2 cellular contexts compared by ENCODE assay signal in the genomic region with DNA sequence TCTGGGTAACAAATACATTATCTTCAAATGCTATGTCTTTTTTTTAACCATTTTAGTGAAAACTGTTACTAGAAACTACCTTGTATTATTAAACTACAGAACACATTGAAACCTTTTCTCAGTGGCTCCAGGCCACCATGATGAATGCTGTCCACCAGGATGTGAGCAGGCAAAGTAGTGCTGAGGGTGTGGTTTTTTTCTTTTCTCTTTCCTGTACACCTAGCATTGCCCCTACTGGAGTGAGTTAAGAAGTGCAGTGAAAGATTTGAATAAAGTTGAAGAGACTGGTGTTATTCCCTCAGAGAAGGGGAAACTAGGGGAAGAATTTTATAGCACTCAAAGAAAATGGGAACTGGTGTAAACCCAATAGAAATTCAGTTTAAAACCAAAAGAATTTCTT.
TF ChIP-seq lines count a peak whose summit lies in the region.

No MANE protein-coding gene starts in this region.

TF ChIP-seq in IMR-90, 13 proteins besides CTCF, POLR2A, EP300 and RAD21 (continued from another document):
- no peak for TF ChIP-seq USF2 (IDR thresholded peaks at IDR 0.05; ENCODE audit: low read depth, low read length)
- TF ChIP-seq ELK1 (IDR thresholded peaks at IDR 0.05; ENCODE audit: borderline replicate concordance, low read depth, low read length): no peak
- TF ChIP-seq CHD1 (IDR thresholded peaks at IDR 0.05; ENCODE audit: low read depth, low read length): no peak
- TF ChIP-seq FOS (IDR thresholded peaks at IDR 0.05; ENCODE audit: low read depth, low read length): no peak
- TF ChIP-seq RCOR1 (IDR thresholded peaks at IDR 0.05; ENCODE audit: insufficient replicate concordance, low read length): no peak
- TF ChIP-seq NFE2L2 (IDR thresholded peaks at IDR 0.05; ENCODE audit: low read depth, low read length): no peak
- no peak for TF ChIP-seq SMC3 (IDR thresholded peaks at IDR 0.05; ENCODE audit: low read depth, low read length)

TF ChIP-seq in K562, 482 proteins besides CTCF, POLR2A, EP300 and RAD21 (continued from another document and continues in another):
- TF ChIP-seq, protein P1, sequence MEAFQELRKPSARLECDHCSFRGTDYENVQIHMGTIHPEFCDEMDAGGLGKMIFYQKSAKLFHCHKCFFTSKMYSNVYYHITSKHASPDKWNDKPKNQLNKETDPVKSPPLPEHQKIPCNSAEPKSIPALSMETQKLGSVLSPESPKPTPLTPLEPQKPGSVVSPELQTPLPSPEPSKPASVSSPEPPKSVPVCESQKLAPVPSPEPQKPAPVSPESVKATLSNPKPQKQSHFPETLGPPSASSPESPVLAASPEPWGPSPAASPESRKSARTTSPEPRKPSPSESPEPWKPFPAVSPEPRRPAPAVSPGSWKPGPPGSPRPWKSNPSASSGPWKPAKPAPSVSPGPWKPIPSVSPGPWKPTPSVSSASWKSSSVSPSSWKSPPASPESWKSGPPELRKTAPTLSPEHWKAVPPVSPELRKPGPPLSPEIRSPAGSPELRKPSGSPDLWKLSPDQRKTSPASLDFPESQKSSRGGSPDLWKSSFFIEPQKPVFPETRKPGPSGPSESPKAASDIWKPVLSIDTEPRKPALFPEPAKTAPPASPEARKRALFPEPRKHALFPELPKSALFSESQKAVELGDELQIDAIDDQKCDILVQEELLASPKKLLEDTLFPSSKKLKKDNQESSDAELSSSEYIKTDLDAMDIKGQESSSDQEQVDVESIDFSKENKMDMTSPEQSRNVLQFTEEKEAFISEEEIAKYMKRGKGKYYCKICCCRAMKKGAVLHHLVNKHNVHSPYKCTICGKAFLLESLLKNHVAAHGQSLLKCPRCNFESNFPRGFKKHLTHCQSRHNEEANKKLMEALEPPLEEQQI (IDR thresholded peaks at IDR 0.05): no peak
- TF ChIP-seq SRSF9 (IDR thresholded peaks at IDR 0.05; ENCODE audit: borderline replicate concordance, low read depth, low read length): no peak
- peak; percentile 72 for TF ChIP-seq ZNF316 (IDR thresholded peaks at IDR 0.05)
- TF ChIP-seq EHMT2 (IDR thresholded peaks at IDR 0.05): peak; percentile 27; the same call in 1 of the 2 replicates
- no peak for TF ChIP-seq ZNF584 (CRISPR knock-in tag; IDR thresholded peaks at IDR 0.05; ENCODE audit: low read depth)
- TF ChIP-seq BCL6 (CRISPR knock-in tag; IDR thresholded peaks at IDR 0.05): no peak
- TF ChIP-seq, protein P2, sequence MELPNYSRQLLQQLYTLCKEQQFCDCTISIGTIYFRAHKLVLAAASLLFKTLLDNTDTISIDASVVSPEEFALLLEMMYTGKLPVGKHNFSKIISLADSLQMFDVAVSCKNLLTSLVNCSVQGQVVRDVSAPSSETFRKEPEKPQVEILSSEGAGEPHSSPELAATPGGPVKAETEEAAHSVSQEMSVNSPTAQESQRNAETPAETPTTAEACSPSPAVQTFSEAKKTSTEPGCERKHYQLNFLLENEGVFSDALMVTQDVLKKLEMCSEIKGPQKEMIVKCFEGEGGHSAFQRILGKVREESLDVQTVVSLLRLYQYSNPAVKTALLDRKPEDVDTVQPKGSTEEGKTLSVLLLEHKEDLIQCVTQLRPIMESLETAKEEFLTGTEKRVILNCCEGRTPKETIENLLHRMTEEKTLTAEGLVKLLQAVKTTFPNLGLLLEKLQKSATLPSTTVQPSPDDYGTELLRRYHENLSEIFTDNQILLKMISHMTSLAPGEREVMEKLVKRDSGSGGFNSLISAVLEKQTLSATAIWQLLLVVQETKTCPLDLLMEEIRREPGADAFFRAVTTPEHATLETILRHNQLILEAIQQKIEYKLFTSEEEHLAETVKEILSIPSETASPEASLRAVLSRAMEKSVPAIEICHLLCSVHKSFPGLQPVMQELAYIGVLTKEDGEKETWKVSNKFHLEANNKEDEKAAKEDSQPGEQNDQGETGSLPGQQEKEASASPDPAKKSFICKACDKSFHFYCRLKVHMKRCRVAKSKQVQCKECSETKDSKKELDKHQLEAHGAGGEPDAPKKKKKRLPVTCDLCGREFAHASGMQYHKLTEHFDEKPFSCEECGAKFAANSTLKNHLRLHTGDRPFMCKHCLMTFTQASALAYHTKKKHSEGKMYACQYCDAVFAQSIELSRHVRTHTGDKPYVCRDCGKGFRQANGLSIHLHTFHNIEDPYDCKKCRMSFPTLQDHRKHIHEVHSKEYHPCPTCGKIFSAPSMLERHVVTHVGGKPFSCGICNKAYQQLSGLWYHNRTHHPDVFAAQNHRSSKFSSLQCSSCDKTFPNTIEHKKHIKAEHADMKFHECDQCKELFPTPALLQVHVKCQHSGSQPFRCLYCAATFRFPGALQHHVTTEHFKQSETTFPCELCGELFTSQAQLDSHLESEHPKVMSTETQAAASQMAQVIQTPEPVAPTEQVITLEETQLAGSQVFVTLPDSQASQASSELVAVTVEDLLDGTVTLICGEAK (IDR thresholded peaks at IDR 0.05): peak; percentile 71; the same call in 1 of the 2 replicates
- TF ChIP-seq, protein P2 (CRISPR knock-in tag; IDR thresholded peaks at IDR 0.05): no peak
- no peak for TF ChIP-seq U2AF2 (optimal IDR thresholded peaks at IDR 0.05; ENCODE audit: low read depth, low read length)
- TF ChIP-seq ID3 (CRISPR knock-in tag; IDR thresholded peaks at IDR 0.05): no peak
- TF ChIP-seq ID3 (tag; IDR thresholded peaks at IDR 0.05): no peak
- TF ChIP-seq RFX5 (IDR thresholded peaks at IDR 0.05; ENCODE audit: low read depth, low read length): no peak
- TF ChIP-seq ZNF644 (tag; IDR thresholded peaks at IDR 0.05; ENCODE audit: low read depth): no peak
- TF ChIP-seq HMBOX1 (IDR thresholded peaks at IDR 0.05): no peak
- peak; percentile 59; the same call in 1 of the 2 replicates for TF ChIP-seq C11orf30 (IDR thresholded peaks at IDR 0.05; ENCODE audit: low read depth)
- no peak for TF ChIP-seq NEUROD1 (IDR thresholded peaks at IDR 0.05; ENCODE audit: borderline replicate concordance, low read depth, low read length, partially characterized antibody)
- peak in 1 of 3 experiments; percentile 25 for TF ChIP-seq YY1 (IDR thresholded peaks at IDR 0.05; ENCODE audit: borderline replicate concordance in 1 of 3, control insufficient read depth in 1 of 3, extremely low read depth in 1 of 3, insufficient read depth in 3 of 3, insufficient read length in 1 of 3, insufficient replicate concordance in 2 of 3, low read depth in 1 of 3, low read length in 2 of 3)
- TF ChIP-seq, protein P3, sequence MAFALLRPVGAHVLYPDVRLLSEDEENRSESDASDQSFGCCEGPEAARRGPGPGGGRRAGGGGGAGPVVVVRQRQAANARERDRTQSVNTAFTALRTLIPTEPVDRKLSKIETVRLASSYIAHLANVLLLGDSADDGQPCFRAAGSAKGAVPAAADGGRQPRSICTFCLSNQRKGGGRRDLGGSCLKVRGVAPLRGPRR (CRISPR knock-in tag; IDR thresholded peaks at IDR 0.05): no peak
- TF ChIP-seq HNRNPH1 (optimal IDR thresholded peaks at IDR 0.05; ENCODE audit: low read depth, low read length): no peak
- TF ChIP-seq, protein P4, sequence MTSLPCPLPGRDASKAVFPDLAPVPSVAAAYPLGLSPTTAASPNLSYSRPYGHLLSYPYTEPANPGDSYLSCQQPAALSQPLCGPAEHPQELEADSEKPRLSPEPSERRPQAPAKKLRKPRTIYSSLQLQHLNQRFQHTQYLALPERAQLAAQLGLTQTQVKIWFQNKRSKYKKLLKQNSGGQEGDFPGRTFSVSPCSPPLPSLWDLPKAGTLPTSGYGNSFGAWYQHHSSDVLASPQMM (CRISPR knock-in tag; IDR thresholded peaks at IDR 0.05): no peak
- TF ChIP-seq ATF7 (IDR thresholded peaks at IDR 0.05): no peak
- TF ChIP-seq CTCFL (IDR thresholded peaks at IDR 0.05; ENCODE audit: borderline replicate concordance, insufficient read depth, low read depth, low read length, poor library complexity, severe bottlenecking): no peak
- no peak for TF ChIP-seq SMAD2 (IDR thresholded peaks at IDR 0.05; ENCODE audit: low read depth, low read length)
- TF ChIP-seq FOXP1 (CRISPR knock-in tag; IDR thresholded peaks at IDR 0.05): no peak
- peak; percentile 85 for TF ChIP-seq ZNF384 (IDR thresholded peaks at IDR 0.05; ENCODE audit: low read depth, low read length)
- TF ChIP-seq ZNF583 (CRISPR knock-in tag; IDR thresholded peaks at IDR 0.05): no peak
- no peak for TF ChIP-seq FOXO4 (CRISPR knock-in tag; IDR thresholded peaks at IDR 0.05)
- no peak for TF ChIP-seq DIDO1 (tag; IDR thresholded peaks at IDR 0.05; ENCODE audit: low read depth)
- TF ChIP-seq MLLT1 (IDR thresholded peaks at IDR 0.05): no peak
- no peak for TF ChIP-seq HNRNPUL1 (IDR thresholded peaks at IDR 0.05; ENCODE audit: low read length)
